ENCODE assay signal across 21 cellular contexts in the genomic region with DNA sequence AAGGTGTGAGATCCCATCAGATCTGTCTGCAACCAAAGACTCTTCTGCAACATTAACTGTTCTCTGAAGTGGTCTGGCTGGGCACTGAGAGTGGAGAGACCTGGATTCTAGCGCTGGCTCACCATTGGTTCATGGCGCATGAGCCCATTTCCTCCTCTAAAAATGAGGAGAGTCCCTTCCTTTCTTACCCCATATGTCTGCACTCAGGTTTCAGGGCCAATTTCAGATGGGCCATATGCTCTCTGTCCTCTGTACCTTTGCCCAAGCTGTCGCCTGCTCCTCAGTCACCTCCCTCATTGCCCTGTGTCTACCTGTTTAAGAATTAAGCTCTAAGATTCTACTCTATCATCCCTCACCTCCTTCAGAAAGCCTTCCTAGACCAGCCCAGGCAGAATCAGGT.
A peak's percentile ranks its signal among the peaks of the same experiment; 100 is the strongest.
DNase-seq lines count a peak whose midpoint lies in the region; FAIRE-seq and TF ChIP-seq lines count a peak whose summit lies in the region.
"Had no signal": no experiment of that assay in that cellular context is flagged by ENCODE, and none has a peak within 500 bp of the region (broad histone marks: within the 10 kb centered on the region; RNA-seq: fewer than 3 reads in every experiment).

No MANE protein-coding gene starts in this region.

- no peak for FAIRE-seq in H1 (lab: Jason Lieb, UNC)
- FAIRE-seq: A204.1, GM12878, GM19239, H54 had no signal

- no peak for TF ChIP-seq CTCF in H1 (IDR thresholded peaks at IDR 0.05; ENCODE audit: control extremely low read depth in 1 of 3, insufficient read depth in 1 of 3, low read depth in 1 of 3, low read length in 3 of 3)
- TF ChIP-seq CTCF in prostate gland (IDR thresholded peaks at IDR 0.05), result no peak

- intact Hi-C loops in prostate gland (cut with DNase I), result no loop called here

- H3K9me3 ChIP-seq in H1 (ENCODE audit: insufficient read depth in 2 of 2, low read depth in 1 of 2, low read length in 1 of 2) (peaks cover 6 to 10% of the 10 kb centered on the region in 2 experiments; a peak in 3 of 4 replicates), prostate gland (no peaks in the 10 kb centered on the region)
- H3K9me3 ChIP-seq: BLaER1, Caco-2, HAP-1 had no signal

- H2BK15ac ChIP-seq in H1 (ENCODE audit: low read length), result no peak overlapping the region; the same call in 1 of the 2 replicates

- no peak overlapping the region for H3K18ac ChIP-seq in H1 (ENCODE audit: extremely low read depth, low read length)

- no peak overlapping the region for H3K4ac ChIP-seq in H1 (replicated peaks; ENCODE audit: insufficient read length, low read depth, low read length)

- H4K8ac ChIP-seq in H1 (ENCODE audit: extremely low read depth, insufficient read depth, low read length), result no peak overlapping the region

- no peak overlapping the region for H4K5ac ChIP-seq in H1 (ENCODE audit: insufficient read length, low read depth, low read length)

- no peak overlapping the region for H4K91ac ChIP-seq in H1 (replicated peaks; ENCODE audit: insufficient read length, low read length)

- H3K36me3 ChIP-seq in H1 (ENCODE audit: control insufficient read depth in 2 of 4, insufficient read depth in 4 of 4, low read length in 3 of 4) (no peaks in the 10 kb centered on the region), prostate gland (no peaks in the 10 kb centered on the region)
- H3K36me3 ChIP-seq: BLaER1, HAP-1 had no signal

- no peaks in the 10 kb centered on the region for H3K79me1 ChIP-seq in H1 (ENCODE audit: low read depth, low read length)

- H3K4me2 ChIP-seq in H1 (ENCODE audit: insufficient read depth in 1 of 2, low read depth in 2 of 2, low read length in 2 of 2), result no peak overlapping the region
- H3K4me2 ChIP-seq: BLaER1, GM23338 had no signal

- H3K27ac ChIP-seq in H1 (ENCODE audit: low read depth, low read length) (no peak overlapping the region), prostate gland (no peak overlapping the region)
- H3K27ac ChIP-seq: 22Rv1, BLaER1 had no signal

- H2BK20ac ChIP-seq in H1 (ENCODE audit: low read length), result peak overlapping the region; percentile 51; the same call in 1 of the 2 replicates

- no peak for TF ChIP-seq RAD21 in H1 (IDR thresholded peaks at IDR 0.05 in 1 of 2, conservative IDR thresholded peaks at IDR 0.05 in 1 of 2; ENCODE audit: low read depth in 2 of 2, low read length in 2 of 2)

- H3K4me3 ChIP-seq in H1 (ENCODE audit: extremely low read depth in 1 of 4, insufficient read depth in 2 of 4, low read depth in 3 of 4, low read length in 4 of 4) (no peak overlapping the region), prostate gland (no peak overlapping the region)
- H3K4me3 ChIP-seq: BLaER1, GM12878, GM23338, HAP-1 had no signal

- H3K27me3 ChIP-seq in H1 (replicated peaks in 1 of 4; ENCODE audit: control insufficient read depth in 3 of 4, extremely low read depth in 1 of 4, insufficient read depth in 3 of 4, low read length in 3 of 4), result no peaks in the 10 kb centered on the region
- H3K27me3 ChIP-seq in prostate gland (replicated peaks; ENCODE audit: insufficient read depth), result no peaks in the 10 kb centered on the region
- H3K27me3 ChIP-seq: BLaER1 had no signal

- no peaks in the 10 kb centered on the region for H3K23me2 ChIP-seq in H1 (ENCODE audit: low read depth, low read length)

- no peak overlapping the region for H2BK5ac ChIP-seq in H1 (ENCODE audit: low read depth, low read length)

- WGBS in H1 (ENCODE audit: extremely low coverage in 1 of 2, insufficient coverage in 1 of 2, insufficient read length in 1 of 2, insufficient replicate concordance in 2 of 2, low coverage in 1 of 2, low lambda C conversion rate in 2 of 2, missing lambda C conversion rate in 1 of 2), 2 experiments, result 97% methylated on average over 3 of the region's 3 CpGs; no CpG with 5 or more reads in 1 of the 2 experiments
- 100% methylated on average over 3 of the region's 3 CpGs for WGBS in prostate gland

- H2AFZ ChIP-seq in H1 (ENCODE audit: low read length), result no peak overlapping the region
- H2AFZ ChIP-seq: GM23338 had no signal

- CTCF ChIA-PET in H1 (lab: Charles Lee; ENCODE audit: partially characterized antibody), result interaction anchor here (1.1 to 1.5 kb wide), 5 partner anchors 27 to 271 kb away, joined by 3 to 4 read pairs (median 3); no protein-coding TSS in a partner anchor

- TF ChIP-seq POLR2A in H1 (IDR thresholded peaks at IDR 0.05; ENCODE audit: control extremely low read depth in 1 of 2, low read depth in 2 of 2, low read length in 2 of 2) (no peak), prostate gland (IDR thresholded peaks at IDR 0.05) (no peak)

- H3K23ac ChIP-seq in H1 (ENCODE audit: insufficient read length), result no peak overlapping the region

- no peak overlapping the region for H2AK5ac ChIP-seq in H1 (ENCODE audit: low read depth, low read length)

- DNase-seq in G401 (ENCODE audit: low spot score), result peak; percentile 84
- DNase-seq in NCI-H69 (lab: John Stamatoyannopoulos, UW), result peak; percentile 20
- DNase-seq in H1 (ENCODE audit: low read depth in 1 of 2, low spot score in 2 of 2), result no peak
- DNase-seq in stimulated activated CD4-positive, alpha-beta T cell treated with anti-CD3 and anti-CD28 coated beads, Interleukin-4, amount 100 ng/mL, for 1 hour, result no peak
- DNase-seq in NCI-H2227 (lab: John Stamatoyannopoulos, UW; ENCODE audit: unreplicated experiment), result no peak
- no peak for DNase-seq in prostate gland (ENCODE audit: low spot score)
- DNase-seq: Caco-2; CD4-positive, CD25-positive, alpha-beta regulatory T cell; CD8-positive, alpha-beta T cell; DMS153; DND-41; GDM1; HFFc6 had no signal

- H2BK12ac ChIP-seq in H1 (ENCODE audit: low read depth, low read length), result no peak overlapping the region

- H3K14ac ChIP-seq in H1 (ENCODE audit: insufficient read length), result no peak overlapping the region

- POLR2A ChIA-PET in H1 (lab: Charles Lee; ENCODE audit: partially characterized antibody), result no interaction called here

- H2BK120ac ChIP-seq in H1 (replicated peaks; ENCODE audit: low read depth, low read length), result no peak overlapping the region

- H3K79me2 ChIP-seq in H1 (ENCODE audit: control insufficient read depth in 1 of 2, insufficient read depth in 2 of 2, low read length in 2 of 2), result no peaks in the 10 kb centered on the region

- no peaks in the 10 kb centered on the region for H4K20me1 ChIP-seq in H1 (replicated peaks in 1 of 2; ENCODE audit: control insufficient read depth in 1 of 2, insufficient read depth in 2 of 2, low read length in 2 of 2)
- H4K20me1 ChIP-seq: BLaER1 had no signal

- H3K4me1 ChIP-seq in H1 (replicated peaks in 1 of 4; ENCODE audit: control insufficient read depth in 3 of 4, insufficient read depth in 4 of 4, low read length in 3 of 4) (peaks cover 0 to 7% (median 0%) of the 10 kb centered on the region in 4 experiments; a peak in 1 of 7 replicates), prostate gland (replicated peaks) (peaks cover 9% of the 10 kb centered on the region)
- H3K4me1 ChIP-seq: BLaER1, Caco-2, HAP-1 had no signal

- no peak for TF ChIP-seq EP300 in H1 (IDR thresholded peaks at IDR 0.05; ENCODE audit: borderline replicate concordance in 1 of 2, low read depth in 2 of 2, low read length in 2 of 2)

- in situ Hi-C loops in G401 (cut with HindIII; ENCODE audit: low sequenced_read_pairs), result no loop called here

- H3K56ac ChIP-seq in H1 (replicated peaks; ENCODE audit: insufficient read length, low read depth, low read length), result no peak overlapping the region

- no peak overlapping the region for H3K9ac ChIP-seq in H1 (replicated peaks in 1 of 4; ENCODE audit: extremely low read depth in 1 of 4, low read depth in 3 of 4, low read length in 3 of 4)
- H3K9ac ChIP-seq: BLaER1 had no signal

TF ChIP-seq in H1, 55 proteins besides CTCF, POLR2A, EP300 and RAD21:
- TF ChIP-seq HDAC6 (IDR thresholded peaks at IDR 0.05; ENCODE audit: low read depth, low read length), result no peak
- TF ChIP-seq, protein P1, sequence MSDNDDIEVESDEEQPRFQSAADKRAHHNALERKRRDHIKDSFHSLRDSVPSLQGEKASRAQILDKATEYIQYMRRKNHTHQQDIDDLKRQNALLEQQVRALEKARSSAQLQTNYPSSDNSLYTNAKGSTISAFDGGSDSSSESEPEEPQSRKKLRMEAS (IDR thresholded peaks at IDR 0.05), result no peak
- TF ChIP-seq SP1 (IDR thresholded peaks at IDR 0.05; ENCODE audit: low read depth, low read length), result no peak
- no peak for TF ChIP-seq HDAC2 (IDR thresholded peaks at IDR 0.05; ENCODE audit: borderline replicate concordance in 1 of 2, low read depth in 2 of 2, low read length in 2 of 2)
- TF ChIP-seq SIX5 (IDR thresholded peaks at IDR 0.05; ENCODE audit: low read depth, low read length), result no peak
- TF ChIP-seq EZH2 (IDR thresholded peaks at IDR 0.05; ENCODE audit: low read depth, low read length, severe bottlenecking), result no peak
- no peak for TF ChIP-seq GABPA (IDR thresholded peaks at IDR 0.05; ENCODE audit: borderline replicate concordance, insufficient read depth, low read length)
- TF ChIP-seq SAP30 (IDR thresholded peaks at IDR 0.05; ENCODE audit: insufficient read depth, insufficient replicate concordance, low read length), result no peak
- TF ChIP-seq TCF12 (IDR thresholded peaks at IDR 0.05; ENCODE audit: low read depth, low read length), result no peak
- TF ChIP-seq SRF (IDR thresholded peaks at IDR 0.05; ENCODE audit: low read depth, low read length), result no peak
- TF ChIP-seq SIRT6 (IDR thresholded peaks at IDR 0.05; ENCODE audit: low read length), result no peak
- no peak for TF ChIP-seq GTF2F1 (IDR thresholded peaks at IDR 0.05; ENCODE audit: borderline replicate concordance, low read depth, low read length)
- TF ChIP-seq CTBP2 (IDR thresholded peaks at IDR 0.05; ENCODE audit: borderline replicate concordance, insufficient read depth, insufficient read length, low read length), result no peak
- TF ChIP-seq CEBPB (IDR thresholded peaks at IDR 0.05; ENCODE audit: low read depth, low read length), result no peak
- no peak for TF ChIP-seq TAF7 (optimal IDR thresholded peaks at IDR 0.05; ENCODE audit: borderline replicate concordance, low read depth, low read length)

Comparison
In these comparisons a context has a peak if more than half of its experiments do, and no peak if none do; other contexts are left out.
1. DNase-seq: peak in G401 (single experiment) and NCI-H69 (single experiment); none in H1 (0 of 2), stimulated activated CD4-positive, alpha-beta T cell treated with anti-CD3 and anti-CD28 coated beads, Interleukin-4, amount 100 ng/mL, for 1 hour (single experiment), NCI-H2227 (single experiment) and prostate gland (single experiment).